ENCODE assay signal across 1 cellular context in the genomic region with DNA sequence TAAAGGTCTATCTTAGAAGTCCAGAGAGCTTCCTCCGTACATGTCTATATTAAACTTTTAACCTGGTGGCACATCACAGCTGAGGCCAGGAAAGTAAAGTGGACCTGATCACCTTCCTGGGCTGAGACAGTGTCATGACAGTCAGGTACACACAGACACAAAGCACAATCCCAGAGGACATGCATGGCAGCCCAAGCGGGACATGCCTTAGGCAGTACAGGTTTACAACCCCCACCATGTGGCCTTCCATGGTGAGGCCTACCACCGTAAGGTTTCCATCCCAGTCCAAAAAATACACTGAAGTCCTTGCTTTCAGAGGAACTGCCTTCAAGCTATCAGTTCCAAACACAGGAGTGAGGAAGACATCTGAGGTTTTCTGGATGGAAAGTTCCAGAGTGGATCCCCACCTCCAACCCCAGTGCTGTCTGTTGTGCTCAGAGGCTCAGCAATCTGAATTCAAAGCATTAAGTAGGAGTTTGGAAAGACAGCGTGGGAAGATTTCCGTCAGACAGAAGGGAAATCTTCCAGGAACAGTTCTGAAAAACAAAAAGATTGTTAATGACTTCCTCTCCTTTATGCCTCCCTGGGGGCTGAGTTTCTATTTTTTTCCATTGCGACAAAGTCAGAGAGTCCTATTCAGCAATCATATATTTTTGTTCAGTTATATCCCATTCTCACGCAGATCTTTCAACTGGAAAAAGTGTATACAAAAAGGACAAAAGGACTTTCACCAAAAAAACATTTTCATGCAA.
TF ChIP-seq lines count a peak whose summit lies in the region.

No MANE protein-coding gene starts in this region.

TF ChIP-seq in endothelial cell of umbilical vein, 7 proteins besides CTCF, POLR2A, EP300 and RAD21:
- TF ChIP-seq FOS (IDR thresholded peaks at IDR 0.05; ENCODE audit: borderline replicate concordance, insufficient read depth, low read length) (no peak), JUN (IDR thresholded peaks at IDR 0.05; ENCODE audit: borderline replicate concordance, insufficient read depth, insufficient read length, low read depth) (no peak), MYC (IDR thresholded peaks at IDR 0.05; ENCODE audit: low read depth, low read length) (no peak), POLR2AphosphoS5 (IDR thresholded peaks at IDR 0.05; ENCODE audit: insufficient read depth, low read depth, low read length) (no peak), EZH2 (IDR thresholded peaks at IDR 0.05; ENCODE audit: borderline replicate concordance, low read depth, low read length, severe bottlenecking) (no peak), GATA2 (IDR thresholded peaks at IDR 0.05; ENCODE audit: insufficient read depth, insufficient read length, low read depth, low read length) (no peak)
- TF ChIP-seq, protein P1, sequence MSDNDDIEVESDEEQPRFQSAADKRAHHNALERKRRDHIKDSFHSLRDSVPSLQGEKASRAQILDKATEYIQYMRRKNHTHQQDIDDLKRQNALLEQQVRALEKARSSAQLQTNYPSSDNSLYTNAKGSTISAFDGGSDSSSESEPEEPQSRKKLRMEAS (IDR thresholded peaks at IDR 0.05; ENCODE audit: insufficient read depth, insufficient read length), result no peak
